15 cellular contexts compared by ENCODE assay signal in the genomic region with DNA sequence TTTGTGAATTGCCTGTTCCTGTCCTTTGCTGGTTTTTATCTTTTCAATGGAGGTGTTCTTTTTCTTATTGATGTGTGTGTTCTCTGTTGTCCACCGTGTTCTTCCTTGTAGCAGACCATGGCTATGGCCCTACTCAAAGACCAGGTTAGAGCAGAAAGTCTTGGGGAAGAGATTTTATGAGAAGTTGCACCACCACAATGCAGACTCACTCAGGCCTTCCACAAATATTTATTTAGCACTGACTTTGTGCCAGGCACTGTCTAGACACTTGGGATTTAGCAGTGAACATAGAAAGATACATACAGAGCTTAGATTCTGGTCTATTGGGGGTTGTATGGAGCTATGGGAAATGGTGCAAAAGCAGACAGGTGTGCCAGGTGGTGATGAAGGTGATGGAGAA.
DNase-seq lines count a peak whose midpoint lies in the region; ATAC-seq and TF ChIP-seq lines count a peak whose summit lies in the region.
"Had no signal": no experiment of that assay in that cellular context is flagged by ENCODE, and none has a peak within 500 bp of the region (broad histone marks: within the 10 kb centered on the region; RNA-seq: fewer than 3 reads in every experiment).

No MANE protein-coding gene starts in this region.

- H3K9me2 ChIP-seq in PC-3 (replicated peaks; ENCODE audit: low read length): no peaks in the 10 kb centered on the region

- no peak overlapping the region for H3K9ac ChIP-seq in PC-3 (ENCODE audit: low read length)
- H3K9ac ChIP-seq in neural progenitor cell: no peak overlapping the region
- H3K9ac ChIP-seq: GM23248 had no signal

- H4K20me1 ChIP-seq in PC-3 (ENCODE audit: low read length): 0 out of 2 replicates have a peak, but pooled peaks cover 3% of the 10 kb centered on the region
- H4K20me1 ChIP-seq in neural progenitor cell (ENCODE audit: low read depth): no peaks in the 10 kb centered on the region

- peaks cover 0 to 4% (median 0%) of the 10 kb centered on the region in 7 donors for H3K9me3 Mint-ChIP-seq in CD4-positive, CD25-positive, alpha-beta regulatory T cell
- no peaks in the 10 kb centered on the region for H3K9me3 Mint-ChIP-seq in neural progenitor cell
- H3K9me3 Mint-ChIP-seq: CD14-positive monocyte; CD8-positive, alpha-beta memory T cell had no signal

- no peak overlapping the region for H3K4me3 ChIP-seq in CD4-positive, CD25-positive, alpha-beta regulatory T cell (ENCODE audit: low read depth, low read length)
- H3K4me3 ChIP-seq in PC-3 (ENCODE audit: low read length) (no peak overlapping the region), fibroblast of villous mesenchyme (ENCODE audit: low read depth, low read length) (no peak overlapping the region), neural progenitor cell (no peak overlapping the region)
- H3K4me3 ChIP-seq: GM12878, GM23248 had no signal

- DNase-seq in CD4-positive, CD25-positive, alpha-beta regulatory T cell: no peak
- peak; percentile 39 for DNase-seq in PC-3
- peak; percentile 61 for DNase-seq in fibroblast of villous mesenchyme (ENCODE audit: low read depth)
- DNase-seq in neural progenitor cell (ENCODE audit: low spot score): no peak
- no peak for DNase-seq in activated CD8-positive, alpha-beta memory T cell treated with anti-CD3 and anti-CD28 coated beads, Interleukin-2, amount 50 U/mL, for 4 hours
- no peak for DNase-seq in NCI-H2171 treated with DMSO at 0.1 percent for 48 hours (lab: John Stamatoyannopoulos, UW)
- no peak for DNase-seq in NOMO-1 (lab: John Stamatoyannopoulos, UW; ENCODE audit: unreplicated experiment in 2 of 2)
- DNase-seq: BE2C; Caco-2; CD8-positive, alpha-beta memory T cell; DMS79; GM23248 had no signal

- TF ChIP-seq CTCF in PC-3 (conservative IDR thresholded peaks at IDR 0.05; ENCODE audit: low read depth, low read length) (no peak), fibroblast of villous mesenchyme (IDR thresholded peaks at IDR 0.05; ENCODE audit: insufficient read depth, low read depth, low read length) (no peak), neural progenitor cell (IDR thresholded peaks at IDR 0.05) (no peak)

- no peaks in the 10 kb centered on the region for H3K27me3 ChIP-seq in CD4-positive, CD25-positive, alpha-beta regulatory T cell (ENCODE audit: control insufficient read depth, insufficient read depth, low read length)
- H3K27me3 ChIP-seq in PC-3 (ENCODE audit: low read length): no peaks in the 10 kb centered on the region
- H3K27me3 ChIP-seq in neural progenitor cell: no peaks in the 10 kb centered on the region
- H3K27me3 ChIP-seq: BE2C had no signal

- POLR2A ChIA-PET in PC-3 (lab: Charles Lee; ENCODE audit: unreplicated experiment): no interaction called here

- no peaks in the 10 kb centered on the region for H3K36me3 ChIP-seq in CD4-positive, CD25-positive, alpha-beta regulatory T cell (ENCODE audit: control insufficient read depth, insufficient read depth, low read length)
- H3K36me3 ChIP-seq in PC-3 (ENCODE audit: low read depth, low read length) (no peaks in the 10 kb centered on the region), neural progenitor cell (no peaks in the 10 kb centered on the region)
- H3K36me3 ChIP-seq: BE2C had no signal

- H2AFZ ChIP-seq in PC-3 (ENCODE audit: low read length) (no peak overlapping the region), neural progenitor cell (replicated peaks) (no peak overlapping the region)
- H2AFZ ChIP-seq: GM23248 had no signal

- peak overlapping the region in 2 of 3 donors; percentile 20 to 27 for H3K27ac Mint-ChIP-seq in CD4-positive, CD25-positive, alpha-beta regulatory T cell
- H3K27ac Mint-ChIP-seq in neural progenitor cell: peak overlapping the region; percentile 35

- H3K4me3 Mint-ChIP-seq in CD4-positive, CD25-positive, alpha-beta regulatory T cell: no peak overlapping the region
- H3K4me3 Mint-ChIP-seq in neural progenitor cell: no peak overlapping the region
- H3K4me3 Mint-ChIP-seq: CD14-positive monocyte; CD8-positive, alpha-beta memory T cell had no signal

- intact Hi-C loops in PC-3 (cut with micrococcal nuclease): no loop called here

- no peak overlapping the region for H3K27ac ChIP-seq in CD4-positive, CD25-positive, alpha-beta regulatory T cell (ENCODE audit: insufficient read depth, low read length, poor library complexity, severe bottlenecking)
- no peak overlapping the region for H3K27ac ChIP-seq in PC-3 (ENCODE audit: low read length)
- H3K27ac ChIP-seq in neural progenitor cell: no peak overlapping the region
- H3K27ac ChIP-seq: GM23248 had no signal

- H3K79me2 ChIP-seq in PC-3 (ENCODE audit: low read length) (no peaks in the 10 kb centered on the region), neural progenitor cell (ENCODE audit: low read depth) (peaks cover 11% of the 10 kb centered on the region)

- no peaks in the 10 kb centered on the region for H3K27me3 Mint-ChIP-seq in CD4-positive, CD25-positive, alpha-beta regulatory T cell
- no peaks in the 10 kb centered on the region for H3K27me3 Mint-ChIP-seq in neural progenitor cell (ENCODE audit: insufficient read depth, low read depth)

- no peaks in the 10 kb centered on the region for H3K9me3 ChIP-seq in CD4-positive, CD25-positive, alpha-beta regulatory T cell (ENCODE audit: control insufficient read depth in 2 of 2, low read length in 2 of 2)
- H3K9me3 ChIP-seq in PC-3 (ENCODE audit: low read length): no peaks in the 10 kb centered on the region
- H3K9me3 ChIP-seq in neural progenitor cell (ENCODE audit: low read depth): no peaks in the 10 kb centered on the region
- H3K9me3 ChIP-seq: BE2C, Caco-2 had no signal

- no TSS peak for BruUV-seq in PC-3 (replicated peaks; lab: Mats Ljungman, UMichigan)

- H3K4me1 Mint-ChIP-seq in CD4-positive, CD25-positive, alpha-beta regulatory T cell: peaks cover 0 to 9% (median 7%) of the 10 kb centered on the region in 4 donors
- peaks cover 6% of the 10 kb centered on the region for H3K4me1 Mint-ChIP-seq in neural progenitor cell

- no peaks in the 10 kb centered on the region for H3K4me1 ChIP-seq in CD4-positive, CD25-positive, alpha-beta regulatory T cell (ENCODE audit: control insufficient read depth, insufficient read depth, low read length, poor library complexity, severe bottlenecking)
- peaks cover 11% of the 10 kb centered on the region; the same call in 1 of the 2 replicates for H3K4me1 ChIP-seq in PC-3 (ENCODE audit: insufficient read depth, low read length)
- H3K4me1 ChIP-seq in neural progenitor cell: peaks cover 10% of the 10 kb centered on the region
- H3K4me1 ChIP-seq: BE2C, Caco-2 had no signal

- H3K4me2 ChIP-seq in PC-3 (ENCODE audit: low read length): 0 out of 2 replicates have a peak overlapping the region, but pooled peaks have one; percentile 4
- H3K4me2 ChIP-seq in neural progenitor cell: no peak overlapping the region

- H3K36me3 Mint-ChIP-seq in CD4-positive, CD25-positive, alpha-beta regulatory T cell: peaks cover 7% of the 10 kb centered on the region
- no peaks in the 10 kb centered on the region for H3K36me3 Mint-ChIP-seq in neural progenitor cell
- H3K36me3 Mint-ChIP-seq: CD14-positive monocyte had no signal

- CTCF ChIA-PET in PC-3 (lab: Charles Lee): no interaction called here

- no peak for ATAC-seq in CD4-positive, CD25-positive, alpha-beta regulatory T cell (ENCODE audit: low read depth in 2 of 2)
- ATAC-seq in PC-3: peak; percentile 53
- ATAC-seq: GM12878, HCT116 had no signal

- H3F3A ChIP-seq in PC-3 (ENCODE audit: low read length, unreplicated experiment) (no peaks in the 10 kb centered on the region), neural progenitor cell (ENCODE audit: low read depth) (no peaks in the 10 kb centered on the region)

Comparison
In these comparisons a context has a peak if more than half of its experiments do, and no peak if none do; other contexts are left out.
1. DNase-seq: peak in PC-3 (single experiment) and fibroblast of villous mesenchyme (single experiment); none in CD4-positive, CD25-positive, alpha-beta regulatory T cell (0 of 3), neural progenitor cell (single experiment), activated CD8-positive, alpha-beta memory T cell treated with anti-CD3 and anti-CD28 coated beads, Interleukin-2, amount 50 U/mL, for 4 hours (single experiment), NCI-H2171 treated with DMSO at 0.1 percent for 48 hours (single experiment) and NOMO-1 (0 of 2).